ENCODE assay signal across 18 cellular contexts in genomic region chr11:67247946-67248550, GRCh38. TPM values are rescaled to one million over a fixed set of nuclear protein-coding genes. Genes with fewer than 3 reads are reported as not detected.
A peak's percentile ranks its signal among the peaks of the same experiment; 100 is the strongest.
DNase-seq lines count a peak whose midpoint lies in the region; ATAC-seq, FAIRE-seq and TF ChIP-seq lines count a peak whose summit lies in the region.
"Had no signal": no experiment of that assay in that cellular context is flagged by ENCODE, and none has a peak within 500 bp of the region (broad histone marks: within the 10 kb centered on the region; RNA-seq: fewer than 3 reads in every experiment).

No MANE protein-coding gene starts in this region.

- 69% methylated on average over 5 of the region's 5 CpGs for WGBS in HepG2 (ENCODE audit: low lambda C conversion rate)
- 61% methylated on average over 5 of the region's 5 CpGs for WGBS in suprapubic skin

- peaks cover 83% of the 10 kb centered on the region for H3K36me3 Mint-ChIP-seq in activated naive CD4-positive, alpha-beta T cell treated with anti-CD3 and anti-CD28 coated beads, Interleukin-2, amount 10 ng/mL, durations not matched to agents 7 days and 5 days
- H3K36me3 Mint-ChIP-seq in activated CD8-positive, alpha-beta T cell treated with anti-CD3 and anti-CD28 coated beads, Interleukin-2, amount 10 ng/mL, durations not matched to agents 7 days and 5 days (ENCODE audit: low read depth) = peaks cover 83% of the 10 kb centered on the region
- peaks cover 84% of the 10 kb centered on the region for H3K36me3 Mint-ChIP-seq in T-helper 2 cell treated with Interferon-gamma antibody and Interleukin-4, amounts not matched to agents 5 μg/mL and 100 μg/mL, for 36 hours (ENCODE audit: low read depth)

- peaks cover 11% of the 10 kb centered on the region for H3K79me2 ChIP-seq in HepG2 (ENCODE audit: insufficient read depth, low read length)

- peaks cover 31% of the 10 kb centered on the region for H3K4me1 Mint-ChIP-seq in activated naive CD4-positive, alpha-beta T cell treated with anti-CD3 and anti-CD28 coated beads, Interleukin-2, amount 10 ng/mL, durations not matched to agents 7 days and 5 days
- peaks cover 41% of the 10 kb centered on the region for H3K4me1 Mint-ChIP-seq in activated CD8-positive, alpha-beta T cell treated with anti-CD3 and anti-CD28 coated beads, Interleukin-2, amount 10 ng/mL, durations not matched to agents 7 days and 5 days (ENCODE audit: low read depth)
- peaks cover 17% of the 10 kb centered on the region for H3K4me1 Mint-ChIP-seq in T-helper 2 cell treated with Interferon-gamma antibody and Interleukin-4, amounts not matched to agents 5 μg/mL and 100 μg/mL, for 36 hours (ENCODE audit: low read depth)

- H3K9me3 ChIP-seq in HepG2 (ENCODE audit: low read length) (no peaks in the 10 kb centered on the region), suprapubic skin (no peaks in the 10 kb centered on the region), vagina (no peaks in the 10 kb centered on the region)
- H3K9me3 ChIP-seq: A549, HAP-1, neutrophil had no signal

- no peak for TF ChIP-seq POLR2A in HepG2 (IDR thresholded peaks at IDR 0.05; ENCODE audit: insufficient read depth in 1 of 2, low read depth in 2 of 2, low read length in 2 of 2)
- no peak for TF ChIP-seq POLR2A in suprapubic skin (IDR thresholded peaks at IDR 0.05)
- TF ChIP-seq POLR2A in vagina (IDR thresholded peaks at IDR 0.05) = no peak

- TF ChIP-seq RAD21 in HepG2 (CRISPR knock-in tag; IDR thresholded peaks at IDR 0.05) = no peak

- H3K27ac ChIP-seq in HepG2 (ENCODE audit: extremely low read length, insufficient read depth, low read length) (peak overlapping the region; percentile 9), suprapubic skin (peak overlapping the region; percentile 82), vagina (no peak overlapping the region)
- H3K27ac ChIP-seq: A549, neutrophil had no signal

- H3K9me3 Mint-ChIP-seq in activated naive CD4-positive, alpha-beta T cell treated with anti-CD3 and anti-CD28 coated beads, Interleukin-2, amount 10 ng/mL, durations not matched to agents 7 days and 5 days = no peaks in the 10 kb centered on the region
- H3K9me3 Mint-ChIP-seq in activated CD8-positive, alpha-beta T cell treated with anti-CD3 and anti-CD28 coated beads, Interleukin-2, amount 10 ng/mL, durations not matched to agents 7 days and 5 days (ENCODE audit: insufficient read depth) = no peaks in the 10 kb centered on the region
- H3K9me3 Mint-ChIP-seq in T-helper 2 cell treated with Interferon-gamma antibody and Interleukin-4, amounts not matched to agents 5 μg/mL and 100 μg/mL, for 36 hours = no peaks in the 10 kb centered on the region

- peaks cover 49 to 87% of the 10 kb centered on the region in 2 experiments for H3K36me3 ChIP-seq in HepG2 (replicated peaks in 1 of 2; ENCODE audit: control insufficient read depth in 1 of 2, insufficient read depth in 2 of 2, low read length in 2 of 2)
- H3K36me3 ChIP-seq in suprapubic skin = peaks cover 89% of the 10 kb centered on the region
- H3K36me3 ChIP-seq in vagina = peaks cover 0 to 93% of the 10 kb centered on the region in 2 donors

- TF ChIP-seq CTCF in HepG2 (CRISPR knock-in tag; IDR thresholded peaks at IDR 0.05) = no peak
- TF ChIP-seq CTCF in suprapubic skin (IDR thresholded peaks at IDR 0.05) = no peak
- TF ChIP-seq CTCF in vagina (IDR thresholded peaks at IDR 0.05) = no peak

- DNase-seq in activated naive CD4-positive, alpha-beta T cell treated with anti-CD3 and anti-CD28 coated beads, Interleukin-2, amount 10 ng/mL, durations not matched to agents 7 days and 5 days = no peak
- no peak for DNase-seq in activated naive CD4-positive, alpha-beta T cell treated with Interleukin-2 at 50 U/mL for 16 hours
- no peak for DNase-seq in activated CD8-positive, alpha-beta T cell treated with anti-CD3 and anti-CD28 coated beads, Interleukin-2, amount 10 ng/mL, durations not matched to agents 7 days and 5 days
- DNase-seq in HepG2 (ENCODE audit: low spot score) = no peak
- no peak for DNase-seq in suprapubic skin (ENCODE audit: low spot score in 2 of 2)
- no peak for DNase-seq in vagina (ENCODE audit: extremely low spot score in 2 of 2)
- DNase-seq in T-helper 2 cell treated with Interferon-gamma antibody and Interleukin-4, amounts not matched to agents 5 μg/mL and 100 μg/mL, for 36 hours (ENCODE audit: low spot score) = no peak
- DNase-seq in NCI-H510A (lab: John Stamatoyannopoulos, UW) = no peak
- DNase-seq: activated CD4-positive, alpha-beta T cell treated with anti-CD3 and anti-CD28 coated beads, Interleukin-2, amount 50 U/mL, for 4 hours; dermis blood vessel endothelial cell; NCI-H1092 treated with DMSO at 0.1 percent for 48 hours; small intestine; stimulated activated naive CD4-positive, alpha-beta T cell treated with Interleukin-2 at 50 U/mL for 16 hours had no signal

- peak overlapping the region; percentile 43 for H3K27ac Mint-ChIP-seq in activated naive CD4-positive, alpha-beta T cell treated with anti-CD3 and anti-CD28 coated beads, Interleukin-2, amount 10 ng/mL, durations not matched to agents 7 days and 5 days
- peak overlapping the region; percentile 36 for H3K27ac Mint-ChIP-seq in activated CD8-positive, alpha-beta T cell treated with anti-CD3 and anti-CD28 coated beads, Interleukin-2, amount 10 ng/mL, durations not matched to agents 7 days and 5 days
- no peak overlapping the region for H3K27ac Mint-ChIP-seq in T-helper 2 cell treated with Interferon-gamma antibody and Interleukin-4, amounts not matched to agents 5 μg/mL and 100 μg/mL, for 36 hours

- H2AFZ ChIP-seq in HepG2 (ENCODE audit: low read length) = no peak overlapping the region

- H4K20me1 ChIP-seq in HepG2 (ENCODE audit: insufficient read depth, low read length) = no peaks in the 10 kb centered on the region

- intact Hi-C loops in HepG2 (cut with micrococcal nuclease; ENCODE audit: unreplicated experiment) (loop anchor here (10.0 kb wide), 1 partner anchor 137 kb away; no protein-coding TSS in a partner anchor), vagina (cut with DNase I) (no loop called here)

- no TSS peak for BruUV-seq in HepG2 (replicated peaks; lab: Mats Ljungman, UMichigan)

- TF ChIP-seq EP300 in HepG2 (IDR thresholded peaks at IDR 0.05; ENCODE audit: low read depth in 2 of 2, low read length in 2 of 2) (no peak), HepG2 (CRISPR knock-in tag; IDR thresholded peaks at IDR 0.05; ENCODE audit: borderline replicate concordance) (no peak), suprapubic skin (IDR thresholded peaks at IDR 0.05) (no peak)

- H3K4me3 ChIP-seq in HepG2 (replicated peaks in 1 of 3; ENCODE audit: insufficient read depth in 1 of 3, low read depth in 2 of 3, low read length in 3 of 3) = no peak overlapping the region
- no peak overlapping the region for H3K4me3 ChIP-seq in suprapubic skin
- H3K4me3 ChIP-seq in vagina = no peak overlapping the region
- H3K4me3 ChIP-seq: A549, HAP-1 had no signal

- no peak overlapping the region for H3K4me3 Mint-ChIP-seq in activated naive CD4-positive, alpha-beta T cell treated with anti-CD3 and anti-CD28 coated beads, Interleukin-2, amount 10 ng/mL, durations not matched to agents 7 days and 5 days
- no peak overlapping the region for H3K4me3 Mint-ChIP-seq in activated CD8-positive, alpha-beta T cell treated with anti-CD3 and anti-CD28 coated beads, Interleukin-2, amount 10 ng/mL, durations not matched to agents 7 days and 5 days
- no peak overlapping the region for H3K4me3 Mint-ChIP-seq in T-helper 2 cell treated with Interferon-gamma antibody and Interleukin-4, amounts not matched to agents 5 μg/mL and 100 μg/mL, for 36 hours

- no peaks in the 10 kb centered on the region for H3K27me3 Mint-ChIP-seq in activated naive CD4-positive, alpha-beta T cell treated with anti-CD3 and anti-CD28 coated beads, Interleukin-2, amount 10 ng/mL, durations not matched to agents 7 days and 5 days
- no peaks in the 10 kb centered on the region for H3K27me3 Mint-ChIP-seq in activated CD8-positive, alpha-beta T cell treated with anti-CD3 and anti-CD28 coated beads, Interleukin-2, amount 10 ng/mL, durations not matched to agents 7 days and 5 days (ENCODE audit: low read depth)
- H3K27me3 Mint-ChIP-seq in T-helper 2 cell treated with Interferon-gamma antibody and Interleukin-4, amounts not matched to agents 5 μg/mL and 100 μg/mL, for 36 hours (ENCODE audit: low read depth) = no peaks in the 10 kb centered on the region

- H3K27me3 ChIP-seq in HepG2 (ENCODE audit: control insufficient read depth in 1 of 2, insufficient read depth in 2 of 2, low read length in 2 of 2) (no peaks in the 10 kb centered on the region), suprapubic skin (no peaks in the 10 kb centered on the region), vagina (no peaks in the 10 kb centered on the region)
- H3K27me3 ChIP-seq: neutrophil had no signal

- ATAC-seq in activated CD8-positive, alpha-beta T cell treated with anti-CD3 and anti-CD28 coated beads, Interleukin-2, amount 10 ng/mL, durations not matched to agents 7 days and 5 days = no peak
- ATAC-seq in HepG2 = peak; percentile 24; the same call in 2 of the 3 replicates
- ATAC-seq: A549 had no signal

- no peak overlapping the region for H3K9ac ChIP-seq in HepG2 (ENCODE audit: insufficient read depth, low read depth, low read length)

- POLR2A ChIA-PET in activated CD8-positive, alpha-beta T cell treated with anti-CD3 and anti-CD28 coated beads, Interleukin-2, amount 10 ng/mL, durations not matched to agents 7 days and 5 days (lab: Charles Lee) = interaction anchor here (0.8 to 1.1 kb wide), 2 partner anchors 8 to 23 kb away, joined by 3 to 4 read pairs; no protein-coding TSS in a partner anchor
- POLR2A ChIA-PET in HepG2 (lab: Yijun Ruan, JAX) = interaction anchor here (1.2 to 1.6 kb wide), 2 partner anchors 8 to 10 kb away, joined by 3 to 14 read pairs; no protein-coding TSS in a partner anchor

- in situ Hi-C loops in HepG2 (cut with HindIII; ENCODE audit: extremely low pct_ligation_motif_present, low pct_unique_long_range_greater_than_20kb) = no loop called here

- CTCF ChIA-PET in activated naive CD4-positive, alpha-beta T cell treated with anti-CD3 and anti-CD28 coated beads, Interleukin-2, amount 10 ng/mL, durations not matched to agents 7 days and 5 days (lab: Charles Lee) = no interaction called here
- CTCF ChIA-PET in activated CD8-positive, alpha-beta T cell treated with anti-CD3 and anti-CD28 coated beads, Interleukin-2, amount 10 ng/mL, durations not matched to agents 7 days and 5 days (lab: Charles Lee) = interaction anchor here (1.1 to 1.2 kb wide), 2 partner anchors 14 to 69 kb away, joined by 3 read pairs; no protein-coding TSS in a partner anchor
- CTCF ChIA-PET in HepG2 (lab: Yijun Ruan, JAX; ENCODE audit: low intra/inter-chr PET ratio, low total read pairs) = no interaction called here

- H3K4me1 ChIP-seq in HepG2 (ENCODE audit: insufficient read depth, low read length) = peaks cover 33% of the 10 kb centered on the region
- H3K4me1 ChIP-seq in suprapubic skin = peaks cover 58% of the 10 kb centered on the region
- peaks cover 32% of the 10 kb centered on the region for H3K4me1 ChIP-seq in vagina
- H3K4me1 ChIP-seq: HAP-1 had no signal

- peak; percentile 34 for FAIRE-seq in HepG2 (lab: Jason Lieb, UNC)
- FAIRE-seq: A549, GM12891, small intestine, TTC549 had no signal

- no peak overlapping the region for H3K4me2 ChIP-seq in HepG2 (ENCODE audit: low read depth, low read length)
- H3K4me2 ChIP-seq: A549 had no signal

RNA-seq across cellular contexts. Expression of gene GRK2, which starts 18.2 kb away (rescaled TPM):
- 100 to 1,000 TPM; 338 to 348 TPM for total RNA-seq in activated CD8-positive, alpha-beta T cell treated with anti-CD3 and anti-CD28 coated beads, Interleukin-2, amount 10 ng/mL, durations not matched to agents 7 days and 5 days
- total RNA-seq in HepG2 (2016; rRNA removed; fragmentation: Illumina TruSeq; extraction: Trizol) (26.3 and 31.3 TPM in 2 replicates), suprapubic skin (100 to 1,000 TPM in 2 of 4 donors, 10 to 100 TPM in 2; 84.3 to 157 (median 105) TPM), vagina (100 TPM)
- total RNA-seq in HepG2 (2016; cell fraction: cytosol; rRNA removed; fragmentation: Illumina TruSeq; extraction: Trizol; ENCODE audit: low read depth) = 26.5 and 26.8 TPM in 2 replicates
- total RNA-seq in HepG2 (2016; cell fraction: insoluble cytoplasmic fraction; rRNA removed; fragmentation: Illumina TruSeq; extraction: Trizol) = 21.7 and 32.4 TPM in 2 replicates
- 46.5 and 47.3 TPM in 2 replicates for total RNA-seq in HepG2 (2016; cell fraction: membrane; rRNA removed; fragmentation: Illumina TruSeq; extraction: Trizol)
- total RNA-seq in HepG2 (2016; cell fraction: nucleus; rRNA removed; fragmentation: Illumina TruSeq; extraction: Trizol) = 25.3 and 29.3 TPM in 2 replicates
- polyA plus RNA-seq in HepG2 (2011; rRNA removed) = 42.4 and 66.8 TPM in 2 replicates
- 34.8 and 51.8 TPM in 2 replicates for polyA plus RNA-seq in HepG2 (2011; cell fraction: cytosol; rRNA removed)
- polyA plus RNA-seq in HepG2 (2011; cell fraction: nucleus; rRNA removed) = 202 and 278 TPM in 2 replicates
- 39.1 and 39.9 TPM in 2 replicates for polyA plus RNA-seq in HepG2 (2012)
- 19.6 and 21.3 TPM in 2 replicates for polyA plus RNA-seq in HepG2 (2016; cell fraction: cytosol; fragmentation: Illumina TruSeq; extraction: Trizol; ENCODE audit: low read depth)
- 24.6 and 30.4 TPM in 2 replicates for polyA plus RNA-seq in HepG2 (2016; cell fraction: insoluble cytoplasmic fraction; fragmentation: Illumina TruSeq; extraction: Trizol; ENCODE audit: low read depth)
- 34.4 and 41.1 TPM in 2 replicates for polyA plus RNA-seq in HepG2 (2016; cell fraction: membrane; fragmentation: Illumina TruSeq; extraction: Trizol; ENCODE audit: low read depth)
- polyA plus RNA-seq in HepG2 (2016; cell fraction: nucleus; fragmentation: Illumina TruSeq; extraction: Trizol; ENCODE audit: insufficient read depth, low read depth) = 65.6 and 70.5 TPM in 2 replicates
- 142 and 187 TPM in 2 replicates for polyA minus RNA-seq in HepG2 (2011; rRNA and poly(A)+ RNA removed; ENCODE audit: low replicate concordance)
- polyA minus RNA-seq in HepG2 (2011; cell fraction: cytosol; rRNA and poly(A)+ RNA removed) = 39.4 and 40.8 TPM in 2 replicates
- polyA minus RNA-seq in HepG2 (2011; cell fraction: nucleus; rRNA and poly(A)+ RNA removed) = 41.1 and 50.2 TPM in 2 replicates

RNA-seq across cellular contexts. Expression of gene ANKRD13D, which starts 41.1 kb away (rescaled TPM):
- 100 to 1,000 TPM; 179 to 189 TPM for total RNA-seq in activated CD8-positive, alpha-beta T cell treated with anti-CD3 and anti-CD28 coated beads, Interleukin-2, amount 10 ng/mL, durations not matched to agents 7 days and 5 days
- total RNA-seq in HepG2 (2016; rRNA removed; fragmentation: Illumina TruSeq; extraction: Trizol) (4.8 and 18.6 TPM in 2 replicates), suprapubic skin (100 to 1,000 TPM in 1 of 4 donors, 10 to 100 TPM in 3; 55.7 to 154 (median 77.2) TPM), vagina (62.9 TPM)
- 27.6 and 29.6 TPM in 2 replicates for total RNA-seq in HepG2 (2016; cell fraction: cytosol; rRNA removed; fragmentation: Illumina TruSeq; extraction: Trizol; ENCODE audit: low read depth)
- total RNA-seq in HepG2 (2016; cell fraction: insoluble cytoplasmic fraction; rRNA removed; fragmentation: Illumina TruSeq; extraction: Trizol) = 5.9 and 17.7 TPM in 2 replicates
- 13.2 and 14.7 TPM in 2 replicates for total RNA-seq in HepG2 (2016; cell fraction: membrane; rRNA removed; fragmentation: Illumina TruSeq; extraction: Trizol)
- 26.2 and 27.8 TPM in 2 replicates for total RNA-seq in HepG2 (2016; cell fraction: nucleus; rRNA removed; fragmentation: Illumina TruSeq; extraction: Trizol)
- 27.3 and 35.5 TPM in 2 replicates for polyA plus RNA-seq in HepG2 (2011; rRNA removed)
- 14.4 and 20.5 TPM in 2 replicates for polyA plus RNA-seq in HepG2 (2011; cell fraction: cytosol; rRNA removed)
- 139 and 163 TPM in 2 replicates for polyA plus RNA-seq in HepG2 (2011; cell fraction: nucleus; rRNA removed)
- 9.7 and 17.4 TPM in 2 replicates for polyA plus RNA-seq in HepG2 (2012)
- 7.4 TPM in 2 replicates for polyA plus RNA-seq in HepG2 (2016; cell fraction: cytosol; fragmentation: Illumina TruSeq; extraction: Trizol; ENCODE audit: low read depth)
- 5.1 and 7.5 TPM in 2 replicates for polyA plus RNA-seq in HepG2 (2016; cell fraction: insoluble cytoplasmic fraction; fragmentation: Illumina TruSeq; extraction: Trizol; ENCODE audit: low read depth)
- 10.9 and 11.1 TPM in 2 replicates for polyA plus RNA-seq in HepG2 (2016; cell fraction: membrane; fragmentation: Illumina TruSeq; extraction: Trizol; ENCODE audit: low read depth)
- 77.4 and 86.1 TPM in 2 replicates for polyA plus RNA-seq in HepG2 (2016; cell fraction: nucleus; fragmentation: Illumina TruSeq; extraction: Trizol; ENCODE audit: insufficient read depth, low read depth)
- polyA minus RNA-seq in HepG2 (2011; rRNA and poly(A)+ RNA removed; ENCODE audit: low replicate concordance) = 27.0 and 38.7 TPM in 2 replicates
- 4.4 and 7.0 TPM in 2 replicates for polyA minus RNA-seq in HepG2 (2011; cell fraction: cytosol; rRNA and poly(A)+ RNA removed)
- polyA minus RNA-seq in HepG2 (2011; cell fraction: nucleus; rRNA and poly(A)+ RNA removed) = 38.2 and 45.5 TPM in 2 replicates

RNA-seq across cellular contexts. Expression of gene SSH3, which starts 55.3 kb away (rescaled TPM):
- total RNA-seq in activated CD8-positive, alpha-beta T cell treated with anti-CD3 and anti-CD28 coated beads, Interleukin-2, amount 10 ng/mL, durations not matched to agents 7 days and 5 days = 10 to 100 TPM; 12.0 to 13.0 TPM
- 7.5 and 12.4 TPM in 2 replicates for total RNA-seq in HepG2 (2016; rRNA removed; fragmentation: Illumina TruSeq; extraction: Trizol)
- 2.6 and 4.3 TPM in 2 replicates for total RNA-seq in HepG2 (2016; cell fraction: cytosol; rRNA removed; fragmentation: Illumina TruSeq; extraction: Trizol; ENCODE audit: low read depth)
- total RNA-seq in HepG2 (2016; cell fraction: insoluble cytoplasmic fraction; rRNA removed; fragmentation: Illumina TruSeq; extraction: Trizol) = 5.5 and 11.6 TPM in 2 replicates
- 5.3 and 7.4 TPM in 2 replicates for total RNA-seq in HepG2 (2016; cell fraction: membrane; rRNA removed; fragmentation: Illumina TruSeq; extraction: Trizol)
- total RNA-seq in HepG2 (2016; cell fraction: nucleus; rRNA removed; fragmentation: Illumina TruSeq; extraction: Trizol) = 13.3 and 15.7 TPM in 2 replicates
- polyA plus RNA-seq in HepG2 (2011; rRNA removed) = 18.6 and 18.8 TPM in 2 replicates
- polyA plus RNA-seq in HepG2 (2011; cell fraction: cytosol; rRNA removed) = 5.6 and 8.3 TPM in 2 replicates
- 74.8 and 103 TPM in 2 replicates for polyA plus RNA-seq in HepG2 (2011; cell fraction: nucleus; rRNA removed)
- polyA plus RNA-seq in HepG2 (2012) = 15.3 and 17.6 TPM in 2 replicates
- polyA plus RNA-seq in HepG2 (2016; cell fraction: cytosol; fragmentation: Illumina TruSeq; extraction: Trizol; ENCODE audit: low read depth) = 4.4 and 5.1 TPM in 2 replicates
- polyA plus RNA-seq in HepG2 (2016; cell fraction: insoluble cytoplasmic fraction; fragmentation: Illumina TruSeq; extraction: Trizol; ENCODE audit: low read depth) = 8.5 and 13.0 TPM in 2 replicates
- 7.7 and 10.7 TPM in 2 replicates for polyA plus RNA-seq in HepG2 (2016; cell fraction: membrane; fragmentation: Illumina TruSeq; extraction: Trizol; ENCODE audit: low read depth)
- 31.0 and 36.7 TPM in 2 replicates for polyA plus RNA-seq in HepG2 (2016; cell fraction: nucleus; fragmentation: Illumina TruSeq; extraction: Trizol; ENCODE audit: insufficient read depth, low read depth)
- polyA minus RNA-seq in HepG2 (2011; rRNA and poly(A)+ RNA removed; ENCODE audit: low replicate concordance) = 9.3 and 33.1 TPM in 2 replicates
- 5.9 and 7.6 TPM in 2 replicates for polyA minus RNA-seq in HepG2 (2011; cell fraction: cytosol; rRNA and poly(A)+ RNA removed)
- polyA minus RNA-seq in HepG2 (2011; cell fraction: nucleus; rRNA and poly(A)+ RNA removed) = 12.7 and 14.4 TPM in 2 replicates
- total RNA-seq in suprapubic skin = 100 to 1,000 TPM in 1 of 4 donors, 10 to 100 TPM in 3; 49.4 to 107 (median 63.9) TPM
- total RNA-seq in vagina = 98.0 TPM
